1 cellular context compared by ENCODE assay signal in the genomic region with DNA sequence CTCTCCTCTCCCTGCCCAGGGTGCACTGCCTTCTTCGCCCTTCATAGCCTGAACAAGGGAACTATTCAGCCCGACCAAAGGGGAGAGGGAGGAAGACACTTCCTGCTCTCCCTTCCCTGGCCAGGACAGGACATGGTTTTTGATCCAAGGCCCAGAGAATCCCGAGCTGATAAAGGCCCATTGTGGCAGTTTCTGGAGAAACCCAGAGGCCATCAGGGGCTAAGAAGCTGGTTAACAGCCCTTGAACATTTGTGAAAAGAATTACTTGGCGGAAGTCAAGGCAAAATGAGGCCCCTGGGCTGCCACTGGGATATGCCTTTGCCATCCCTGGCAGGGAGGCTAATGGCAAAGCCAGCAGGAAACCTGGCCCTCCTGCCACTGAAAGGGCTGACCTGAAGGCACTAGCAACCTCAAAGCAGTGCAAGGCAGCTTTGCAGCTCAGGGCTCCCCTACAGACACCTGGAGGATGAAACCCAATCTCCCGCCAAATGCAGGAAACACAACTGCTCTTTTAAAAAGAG.
A peak's percentile ranks its signal among the peaks of the same experiment; 100 is the strongest.
TF ChIP-seq lines count a peak whose summit lies in the region.

No MANE protein-coding gene starts in this region.

TF ChIP-seq in HepG2, 621 proteins besides CTCF, POLR2A, EP300 and RAD21:
- peak; percentile 82 for TF ChIP-seq ZNF121 (CRISPR knock-in tag; IDR thresholded peaks at IDR 0.05)
- peak; percentile 43; the same call in 1 of the 2 replicates for TF ChIP-seq POLR2G (IDR thresholded peaks at IDR 0.05; ENCODE audit: low read depth, low read length)
- TF ChIP-seq BCL6 (CRISPR knock-in tag; IDR thresholded peaks at IDR 0.05) = no peak
- peak; percentile 13 for TF ChIP-seq RBM22 (optimal IDR thresholded peaks at IDR 0.05; ENCODE audit: low read length)
